Comparison of ENCODE assay signal across 29 cellular contexts in genomic region chr7:2750054-2750453, GRCh38.
A peak's percentile ranks its signal among the peaks of the same experiment; 100 is the strongest.
DNase-seq lines count a peak whose midpoint lies in the region; ATAC-seq and TF ChIP-seq lines count a peak whose summit lies in the region.
"Had no signal": no experiment of that assay in that cellular context is flagged by ENCODE, and none has a peak within 500 bp of the region (broad histone marks: within the 10 kb centered on the region; RNA-seq: fewer than 3 reads in every experiment).

No MANE protein-coding gene starts in this region.

- H3K9me3 Mint-ChIP-seq in IgD-negative memory B cell = peaks cover 0 to 2% (median under 1%) of the 10 kb centered on the region in 3 donors
- H3K9me3 Mint-ChIP-seq in chondrocyte (ENCODE audit: low read depth) = peaks cover 12% of the 10 kb centered on the region
- H3K9me3 Mint-ChIP-seq: CD8-positive, alpha-beta T cell had no signal

- H3F3A ChIP-seq in smooth muscle cell (ENCODE audit: low read depth) = peaks cover 6% of the 10 kb centered on the region

- H3K27me3 Mint-ChIP-seq in IgD-negative memory B cell = no peaks in the 10 kb centered on the region
- no peaks in the 10 kb centered on the region for H3K27me3 Mint-ChIP-seq in chondrocyte (ENCODE audit: low read depth)
- H3K27me3 Mint-ChIP-seq: activated naive CD8-positive, alpha-beta T cell treated with anti-CD3 and anti-CD28 coated beads for 36 hours; progenitor cell of endocrine pancreas had no signal

- H3K27ac ChIP-seq in heart right ventricle = no peak overlapping the region
- peak overlapping the region; percentile 67 for H3K27ac ChIP-seq in smooth muscle cell (ENCODE audit: low read depth)
- H3K27ac ChIP-seq: esophagus squamous epithelium, neutrophil, SJCRH30, vagina had no signal

- intact Hi-C loops in Right ventricle myocardium superior (cut with DNase I) (no loop called here), heart right ventricle (cut with DNase I) (no loop called here)

- ATAC-seq in Right ventricle myocardium superior (ENCODE audit: poor library complexity) (peak; percentile 36), heart right ventricle (no peak)
- ATAC-seq: activated CD4-positive, CD25-positive, alpha-beta regulatory T cell treated with anti-CD3 and anti-CD28 coated beads, Interleukin-2, amount 50 U/mL, for 24 hours; CD8-positive, alpha-beta T cell; left colon; stimulated activated naive CD8-positive, alpha-beta T cell treated with anti-CD3 and anti-CD28 coated beads, Interleukin-15, Interleukin-2, amounts not matched to agents 100 U/mL and 50 U/mL, for 24 hours had no signal

- H3K27me3 ChIP-seq in heart right ventricle = no peaks in the 10 kb centered on the region
- no peaks in the 10 kb centered on the region for H3K27me3 ChIP-seq in smooth muscle cell (ENCODE audit: low read depth)
- H3K27me3 ChIP-seq: esophagus squamous epithelium, neutrophil, SJCRH30, testis, vagina had no signal

- H3K9me3 ChIP-seq in heart right ventricle (no peaks in the 10 kb centered on the region), smooth muscle cell (replicated peaks; ENCODE audit: low read depth) (no peaks in the 10 kb centered on the region)
- H3K9me3 ChIP-seq: esophagus squamous epithelium, neutrophil, testis, vagina had no signal

- H3K4me3 Mint-ChIP-seq in IgD-negative memory B cell (no peak overlapping the region), chondrocyte (ENCODE audit: unreplicated experiment) (no peak overlapping the region)
- H3K4me3 Mint-ChIP-seq: activated naive CD8-positive, alpha-beta T cell treated with anti-CD3 and anti-CD28 coated beads for 36 hours; CD8-positive, alpha-beta T cell had no signal

- H3K36me3 ChIP-seq in heart right ventricle = no peaks in the 10 kb centered on the region
- H3K36me3 ChIP-seq in smooth muscle cell (ENCODE audit: low read depth) = no peaks in the 10 kb centered on the region
- H3K36me3 ChIP-seq: esophagus squamous epithelium, neutrophil, SJCRH30, vagina had no signal

- 57 to 75% methylated on average over 5 of the region's 5 CpGs for WGBS in heart right ventricle, 2 donors
- 27% methylated on average over 5 of the region's 5 CpGs for WGBS in smooth muscle cell (ENCODE audit: low lambda C conversion rate)

- H3K4me2 ChIP-seq in smooth muscle cell = peak overlapping the region; percentile 50

- peaks cover 15% of the 10 kb centered on the region for H4K20me1 ChIP-seq in smooth muscle cell (ENCODE audit: low read depth)

- H3K4me1 ChIP-seq in heart right ventricle (peaks cover 0 to 22% (median 6%) of the 10 kb centered on the region in 9 donors), smooth muscle cell (ENCODE audit: low read depth) (no peaks in the 10 kb centered on the region)
- H3K4me1 ChIP-seq: esophagus squamous epithelium, SJCRH30, vagina had no signal

- TF ChIP-seq CTCF in heart right ventricle (IDR thresholded peaks at IDR 0.05) = no peak
- peak; percentile 25 for TF ChIP-seq CTCF in chondrocyte (IDR thresholded peaks at IDR 0.05)
- TF ChIP-seq CTCF in smooth muscle cell (IDR thresholded peaks at IDR 0.05; ENCODE audit: borderline replicate concordance, insufficient read depth, poor library complexity, severe bottlenecking) = no peak

- H3K27ac Mint-ChIP-seq in IgD-negative memory B cell = peak overlapping the region in 2 of 3 donors; percentile 46 to 87
- peak overlapping the region; percentile 85 for H3K27ac Mint-ChIP-seq in chondrocyte (ENCODE audit: unreplicated experiment)
- H3K27ac Mint-ChIP-seq: activated naive CD8-positive, alpha-beta T cell treated with anti-CD3 and anti-CD28 coated beads for 36 hours; CD8-positive, alpha-beta T cell; progenitor cell of endocrine pancreas had no signal

- H3K36me3 Mint-ChIP-seq in IgD-negative memory B cell (peaks cover 10% of the 10 kb centered on the region), chondrocyte (ENCODE audit: low read depth) (peaks cover 12% of the 10 kb centered on the region)

- H2AFZ ChIP-seq in smooth muscle cell (ENCODE audit: low read depth) = no peak overlapping the region

- peaks cover 8 to 27% (median 14%) of the 10 kb centered on the region in 3 donors for H3K4me1 Mint-ChIP-seq in IgD-negative memory B cell
- peaks cover 40% of the 10 kb centered on the region for H3K4me1 Mint-ChIP-seq in chondrocyte (ENCODE audit: low read depth)

- H3K9ac ChIP-seq in smooth muscle cell (ENCODE audit: low read depth) = no peak overlapping the region

- H3K4me3 ChIP-seq in heart right ventricle = no peak overlapping the region
- no peak overlapping the region for H3K4me3 ChIP-seq in smooth muscle cell
- H3K4me3 ChIP-seq: esophagus squamous epithelium, SJCRH30, testis, vagina had no signal

- DNase-seq in Right ventricle myocardium superior (no peak), heart right ventricle (no peak), chondrocyte (ENCODE audit: low spot score) (no peak), smooth muscle cell (lab: John Stamatoyannopoulos, UW; ENCODE audit: unreplicated experiment) (no peak), GM19238 (ENCODE audit: insufficient read length, low spot score) (no peak), HuH-7 (ENCODE audit: low spot score) (no peak), KG1 (lab: John Stamatoyannopoulos, UW) (no peak)
- DNase-seq: activated CD4-positive, alpha-beta T cell treated with anti-CD3 and anti-CD28 coated beads, Interleukin-2, amount 50 U/mL, for 48 hours; activated CD8-positive, alpha-beta memory T cell treated with anti-CD3 and anti-CD28 coated beads, Interleukin-2, amount 50 U/mL, for 48 hours; activated naive CD8-positive, alpha-beta T cell treated with anti-CD3 and anti-CD28 coated beads for 36 hours; AML-193; aorta; CD8-positive, alpha-beta T cell; central memory CD4-positive, alpha-beta T cell; dermis blood vessel endothelial cell; esophagus squamous epithelium; hippocampal formation; left colon; NCI-H2029; NCI-H2227 treated with DMSO at 0.1 percent for 48 hours; NCI-H526 treated with DMSO at 0.1 percent for 48 hours; SJCRH30; stimulated activated naive CD8-positive, alpha-beta T cell treated with anti-CD3 and anti-CD28 coated beads, Interleukin-15, Interleukin-2, amounts not matched to agents 100 U/mL and 50 U/mL, for 24 hours; testis had no signal

- peaks cover 61% of the 10 kb centered on the region for H3K79me2 ChIP-seq in smooth muscle cell (ENCODE audit: low read depth)
